ENCODE assay signal across 8 cellular contexts in genomic region chr3:72176537-72177041, GRCh38.
DNase-seq lines count a peak whose midpoint lies in the region; ATAC-seq and TF ChIP-seq lines count a peak whose summit lies in the region.

No MANE protein-coding gene starts in this region.

- H3K27ac Mint-ChIP-seq in T-cell, result no peak overlapping the region

- H3K4me3 ChIP-seq in sigmoid colon, result no peak overlapping the region

- intact Hi-C loops in sigmoid colon (cut with DNase I), result no loop called here

- H3K36me3 Mint-ChIP-seq in T-cell, result no peaks in the 10 kb centered on the region

- peaks cover 23 to 29% of the 10 kb centered on the region in 2 donors for H3K27me3 Mint-ChIP-seq in T-cell

- H3K4me1 ChIP-seq in sigmoid colon, result peaks cover 0 to 52% (median 49%) of the 10 kb centered on the region in 4 donors

- H3K27me3 ChIP-seq in sigmoid colon, result no peaks in the 10 kb centered on the region

- H3K27ac ChIP-seq in sigmoid colon, result peak overlapping the region in 3 of 4 donors; percentile 17 to 64 (median 60)

- no peaks in the 10 kb centered on the region for H3K36me3 ChIP-seq in sigmoid colon

- 67 to 87% methylated on average over 8 of the region's 8 CpGs for WGBS in sigmoid colon, 2 donors

- DNase-seq in T-cell, result peak in 1 of 34 experiments; percentile 15
- DNase-seq in sigmoid colon, result no peak
- no peak for DNase-seq in NCI-H1105 (lab: John Stamatoyannopoulos, UW)
- DNase-seq in stimulated activated naive CD4-positive, alpha-beta T cell treated with Interleukin-2 at 50 U/mL for 16 hours (lab: John Stamatoyannopoulos, UW), result no peak
- DNase-seq in ureter (ENCODE audit: low spot score), result no peak
- no peak for DNase-seq in NCI-H187 treated with DMSO at 0.1 percent for 48 hours (lab: John Stamatoyannopoulos, UW)

- peak overlapping the region in 2 of 3 donors; percentile 4 to 56 for H3K4me3 Mint-ChIP-seq in T-cell

- CTCF ChIA-PET in T-cell (lab: Charles Lee), result interaction anchor here in 1 of 2 donors (0.6 kb wide), 1 partner anchor 747 kb away, joined by 3 read pairs; no protein-coding TSS in a partner anchor

- POLR2A ChIA-PET in T-cell (lab: Charles Lee), result no interaction called here

- ATAC-seq in GM19023 (IDR thresholded peaks at IDR 0.05; ENCODE audit: unreplicated experiment) (peak; percentile 93), HG02981 (IDR thresholded peaks at IDR 0.05; ENCODE audit: unreplicated experiment) (peak; percentile 91), T-cell (replicated peaks in 1 of 4) (no peak)

- no peak for TF ChIP-seq EP300 in sigmoid colon (IDR thresholded peaks at IDR 0.05)

- TF ChIP-seq CTCF in sigmoid colon (IDR thresholded peaks at IDR 0.05), result no peak

- no peaks in the 10 kb centered on the region for H3K9me3 Mint-ChIP-seq in T-cell

- H3K9me3 ChIP-seq in sigmoid colon, result no peaks in the 10 kb centered on the region

- H3K4me1 Mint-ChIP-seq in T-cell, result peaks cover 8 to 16% (median 12%) of the 10 kb centered on the region in 3 donors

- no peak for TF ChIP-seq POLR2A in sigmoid colon (IDR thresholded peaks at IDR 0.05)

Comparison
In these comparisons a context has a peak if more than half of its experiments do, and no peak if none do; other contexts are left out.
1. ATAC-seq: peak in GM19023 (single experiment) and HG02981 (single experiment); none in T-cell (0 of 4).